21 cellular contexts compared by ENCODE assay signal in genomic region chr1:2493218-2493617, GRCh38. TPM values are rescaled to one million over a fixed set of nuclear protein-coding genes. Genes with fewer than 3 reads are reported as not detected.
"Had no signal": no experiment of that assay in that cellular context is flagged by ENCODE, and none has a peak within 500 bp of the region (broad histone marks: within the 10 kb centered on the region; RNA-seq: fewer than 3 reads in every experiment).

No MANE protein-coding gene starts in this region.

- H3K27me3 ChIP-seq: ascending aorta, upper lobe of left lung had no signal

- H3K4me3 ChIP-seq: ascending aorta, upper lobe of left lung had no signal

- H3K4me3 Mint-ChIP-seq: activated CD4-positive, alpha-beta T cell treated with anti-CD3 and anti-CD28 coated beads, Interleukin-2, amount 10 ng/mL, durations not matched to agents 7 days and 5 days; activated naive CD4-positive, alpha-beta T cell treated with anti-CD3 and anti-CD28 coated beads, Interleukin-2, amount 10 ng/mL, durations not matched to agents 7 days and 5 days; activated naive CD8-positive, alpha-beta T cell treated with anti-CD3 and anti-CD28 coated beads, Interleukin-2, amount 50 U/mL, for 24 hours; dendritic cell treated with granulocyte-macrophage colony-stimulating factor and Interleukin-4, amounts not matched to agents 40 ng/mL and 50 ng/mL, for 4 days; nephron had no signal

- H3K27ac Mint-ChIP-seq: activated CD4-positive, alpha-beta T cell treated with anti-CD3 and anti-CD28 coated beads, Interleukin-2, amount 10 ng/mL, durations not matched to agents 7 days and 5 days; activated naive CD4-positive, alpha-beta T cell treated with anti-CD3 and anti-CD28 coated beads, Interleukin-2, amount 10 ng/mL, durations not matched to agents 7 days and 5 days; activated naive CD8-positive, alpha-beta T cell treated with anti-CD3 and anti-CD28 coated beads, Interleukin-2, amount 50 U/mL, for 24 hours; dendritic cell treated with granulocyte-macrophage colony-stimulating factor and Interleukin-4, amounts not matched to agents 40 ng/mL and 50 ng/mL, for 4 days; nephron; progenitor cell of endocrine pancreas had no signal

- FAIRE-seq: islet of Langerhans had no signal

- ATAC-seq: activated naive CD8-positive, alpha-beta T cell treated with anti-CD3 and anti-CD28 coated beads, Interleukin-2, amount 50 U/mL, for 24 hours; stimulated activated naive CD8-positive, alpha-beta T cell treated with anti-CD3 and anti-CD28 coated beads, Interleukin-15, amount 100 ng/mL, for 72 hours had no signal

- H3K27ac ChIP-seq: ascending aorta, upper lobe of left lung had no signal

- DNase-seq: activated CD4-positive, alpha-beta T cell treated with anti-CD3 and anti-CD28 coated beads, Interleukin-2, amount 10 ng/mL, durations not matched to agents 7 days and 5 days; activated CD8-positive, alpha-beta memory T cell treated with anti-CD3 and anti-CD28 coated beads, Interleukin-2, amount 50 U/mL, for 4 hours; activated effector memory CD4-positive, alpha-beta T cell treated with Interleukin-2 at 50 U/mL for 16 hours; activated naive CD4-positive, alpha-beta T cell treated with anti-CD3 and anti-CD28 coated beads, Interleukin-2, amount 10 ng/mL, durations not matched to agents 7 days and 5 days; activated naive CD8-positive, alpha-beta T cell treated with anti-CD3 and anti-CD28 coated beads, Interleukin-2, amount 50 U/mL, for 24 hours; activated T-cell treated with anti-CD3 and anti-CD28 coated beads, Interleukin-2, amount 50 U/mL, for 48 hours; foreskin fibroblast; glutamatergic neuron; left cardiac atrium; stimulated activated CD4-positive, alpha-beta T cell treated with anti-CD3 and anti-CD28 coated beads, Interleukin-2, amount 100 ng/mL, for 24 hours; stimulated activated naive CD8-positive, alpha-beta T cell treated with anti-CD3 and anti-CD28 coated beads, Interleukin-15, amount 100 ng/mL, for 72 hours; T1000; upper lobe of left lung had no signal

- H3K9me3 Mint-ChIP-seq: activated naive CD8-positive, alpha-beta T cell treated with anti-CD3 and anti-CD28 coated beads, Interleukin-2, amount 50 U/mL, for 24 hours had no signal

- H3K36me3 ChIP-seq: ascending aorta, upper lobe of left lung had no signal

- H3K36me3 Mint-ChIP-seq: activated naive CD4-positive, alpha-beta T cell treated with anti-CD3 and anti-CD28 coated beads, Interleukin-2, amount 10 ng/mL, durations not matched to agents 7 days and 5 days had no signal

- H3K4me1 ChIP-seq: ascending aorta, upper lobe of left lung had no signal

- H3K27me3 Mint-ChIP-seq: activated CD4-positive, alpha-beta T cell treated with anti-CD3 and anti-CD28 coated beads, Interleukin-2, amount 10 ng/mL, durations not matched to agents 7 days and 5 days; activated naive CD8-positive, alpha-beta T cell treated with anti-CD3 and anti-CD28 coated beads, Interleukin-2, amount 50 U/mL, for 24 hours; stimulated activated naive CD8-positive, alpha-beta T cell treated with anti-CD3 and anti-CD28 coated beads, Interleukin-15, amount 100 ng/mL, for 72 hours had no signal

- H3K4me1 Mint-ChIP-seq: nephron had no signal

RNA-seq across cellular contexts. Expression of gene PLCH2, which starts 17.1 kb away (rescaled TPM):
- total RNA-seq: ascending aorta, progenitor cell of endocrine pancreas had no signal

RNA-seq across cellular contexts. Expression of gene HES5, which starts 36.8 kb away (rescaled TPM):
- total RNA-seq: activated CD4-positive, alpha-beta T cell treated with anti-CD3 and anti-CD28 coated beads, Interleukin-2, amount 10 ng/mL, durations not matched to agents 7 days and 5 days; ascending aorta; chondrocyte; osteoblast; T-helper 1 cell treated with Interleukin-12 subunit alpha and Interleukin-12 subunit beta and Interleukin-4 antibody, amounts not matched to agents 30 ng/mL and 1 ng/mL, for 36 hours had no signal
